Comparison of ENCODE assay signal across 1 cellular context in the genomic region with DNA sequence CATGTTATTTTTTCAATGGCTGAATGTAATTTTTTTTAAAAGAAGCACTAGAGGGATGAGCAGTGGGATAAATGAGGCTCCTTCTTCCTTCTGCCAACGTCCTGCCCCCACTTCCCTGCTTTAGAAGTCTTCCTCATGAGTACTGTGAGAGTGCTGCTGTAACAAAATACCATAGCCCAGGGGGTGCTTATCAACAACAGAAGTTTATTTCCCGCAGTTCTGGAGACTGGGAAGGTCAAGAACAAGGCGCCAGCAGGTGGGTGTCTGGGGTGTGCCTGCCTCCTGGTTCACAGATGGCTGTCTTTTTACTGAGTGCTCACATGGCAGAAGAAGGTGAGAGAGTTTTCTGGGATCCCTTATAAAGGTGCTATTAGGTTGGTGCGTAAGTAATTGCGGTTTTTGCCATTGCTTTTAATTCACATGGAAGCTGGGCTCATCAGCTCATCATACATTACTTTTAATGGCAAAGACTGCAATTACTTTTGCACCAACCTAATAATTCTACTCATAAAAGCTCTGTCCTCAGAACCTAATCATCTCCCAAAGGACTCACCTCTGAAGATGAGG.
TF ChIP-seq lines count a peak whose summit lies in the region.

No MANE protein-coding gene starts in this region.

TF ChIP-seq in GM23338, 12 proteins besides CTCF, POLR2A, EP300 and RAD21 (continued from another document):
- TF ChIP-seq, protein P1, sequence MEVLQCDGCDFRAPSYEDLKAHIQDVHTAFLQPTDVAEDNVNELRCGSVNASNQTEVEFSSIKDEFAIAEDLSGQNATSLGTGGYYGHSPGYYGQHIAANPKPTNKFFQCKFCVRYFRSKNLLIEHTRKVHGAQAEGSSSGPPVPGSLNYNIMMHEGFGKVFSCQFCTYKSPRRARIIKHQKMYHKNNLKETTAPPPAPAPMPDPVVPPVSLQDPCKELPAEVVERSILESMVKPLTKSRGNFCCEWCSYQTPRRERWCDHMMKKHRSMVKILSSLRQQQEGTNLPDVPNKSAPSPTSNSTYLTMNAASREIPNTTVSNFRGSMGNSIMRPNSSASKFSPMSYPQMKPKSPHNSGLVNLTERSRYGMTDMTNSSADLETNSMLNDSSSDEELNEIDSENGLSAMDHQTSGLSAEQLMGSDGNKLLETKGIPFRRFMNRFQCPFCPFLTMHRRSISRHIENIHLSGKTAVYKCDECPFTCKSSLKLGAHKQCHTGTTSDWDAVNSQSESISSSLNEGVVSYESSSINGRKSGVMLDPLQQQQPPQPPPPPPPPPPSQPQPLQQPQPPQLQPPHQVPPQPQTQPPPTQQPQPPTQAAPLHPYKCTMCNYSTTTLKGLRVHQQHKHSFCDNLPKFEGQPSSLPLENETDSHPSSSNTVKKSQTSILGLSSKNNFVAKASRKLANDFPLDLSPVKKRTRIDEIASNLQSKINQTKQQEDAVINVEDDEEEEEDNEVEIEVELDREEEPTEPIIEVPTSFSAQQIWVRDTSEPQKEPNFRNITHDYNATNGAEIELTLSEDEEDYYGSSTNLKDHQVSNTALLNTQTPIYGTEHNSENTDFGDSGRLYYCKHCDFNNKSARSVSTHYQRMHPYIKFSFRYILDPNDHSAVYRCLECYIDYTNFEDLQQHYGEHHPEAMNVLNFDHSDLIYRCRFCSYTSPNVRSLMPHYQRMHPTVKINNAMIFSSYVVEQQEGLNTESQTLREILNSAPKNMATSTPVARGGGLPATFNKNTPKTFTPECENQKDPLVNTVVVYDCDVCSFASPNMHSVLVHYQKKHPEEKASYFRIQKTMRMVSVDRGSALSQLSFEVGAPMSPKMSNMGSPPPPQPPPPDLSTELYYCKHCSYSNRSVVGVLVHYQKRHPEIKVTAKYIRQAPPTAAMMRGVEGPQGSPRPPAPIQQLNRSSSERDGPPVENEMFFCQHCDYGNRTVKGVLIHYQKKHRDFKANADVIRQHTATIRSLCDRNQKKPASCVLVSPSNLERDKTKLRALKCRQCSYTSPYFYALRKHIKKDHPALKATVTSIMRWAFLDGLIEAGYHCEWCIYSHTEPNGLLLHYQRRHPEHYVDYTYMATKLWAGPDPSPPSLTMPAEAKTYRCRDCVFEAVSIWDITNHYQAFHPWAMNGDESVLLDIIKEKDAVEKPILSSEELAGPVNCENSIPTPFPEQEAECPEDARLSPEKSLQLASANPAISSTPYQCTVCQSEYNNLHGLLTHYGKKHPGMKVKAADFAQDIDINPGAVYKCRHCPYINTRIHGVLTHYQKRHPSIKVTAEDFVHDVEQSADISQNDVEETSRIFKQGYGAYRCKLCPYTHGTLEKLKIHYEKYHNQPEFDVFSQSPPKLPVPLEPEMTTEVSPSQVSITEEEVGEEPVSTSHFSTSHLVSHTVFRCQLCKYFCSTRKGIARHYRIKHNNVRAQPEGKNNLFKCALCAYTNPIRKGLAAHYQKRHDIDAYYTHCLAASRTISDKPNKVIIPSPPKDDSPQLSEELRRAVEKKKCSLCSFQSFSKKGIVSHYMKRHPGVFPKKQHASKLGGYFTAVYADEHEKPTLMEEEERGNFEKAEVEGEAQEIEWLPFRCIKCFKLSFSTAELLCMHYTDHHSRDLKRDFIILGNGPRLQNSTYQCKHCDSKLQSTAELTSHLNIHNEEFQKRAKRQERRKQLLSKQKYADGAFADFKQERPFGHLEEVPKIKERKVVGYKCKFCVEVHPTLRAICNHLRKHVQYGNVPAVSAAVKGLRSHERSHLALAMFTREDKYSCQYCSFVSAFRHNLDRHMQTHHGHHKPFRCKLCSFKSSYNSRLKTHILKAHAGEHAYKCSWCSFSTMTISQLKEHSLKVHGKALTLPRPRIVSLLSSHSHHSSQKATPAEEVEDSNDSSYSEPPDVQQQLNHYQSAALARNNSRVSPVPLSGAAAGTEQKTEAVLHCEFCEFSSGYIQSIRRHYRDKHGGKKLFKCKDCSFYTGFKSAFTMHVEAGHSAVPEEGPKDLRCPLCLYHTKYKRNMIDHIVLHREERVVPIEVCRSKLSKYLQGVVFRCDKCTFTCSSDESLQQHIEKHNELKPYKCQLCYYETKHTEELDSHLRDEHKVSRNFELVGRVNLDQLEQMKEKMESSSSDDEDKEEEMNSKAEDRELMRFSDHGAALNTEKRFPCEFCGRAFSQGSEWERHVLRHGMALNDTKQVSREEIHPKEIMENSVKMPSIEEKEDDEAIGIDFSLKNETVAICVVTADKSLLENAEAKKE (CRISPR knock-in tag; IDR thresholded peaks at IDR 0.05), result no peak
- TF ChIP-seq EZH2 (IDR thresholded peaks at IDR 0.05; ENCODE audit: low read depth, unreplicated experiment) (no peak), NANOG (IDR thresholded peaks at IDR 0.05; ENCODE audit: borderline replicate concordance) (no peak), JUNB (IDR thresholded peaks at IDR 0.05; ENCODE audit: unreplicated experiment) (no peak)
